ENCODE assay signal across 37 cellular contexts in the genomic region with DNA sequence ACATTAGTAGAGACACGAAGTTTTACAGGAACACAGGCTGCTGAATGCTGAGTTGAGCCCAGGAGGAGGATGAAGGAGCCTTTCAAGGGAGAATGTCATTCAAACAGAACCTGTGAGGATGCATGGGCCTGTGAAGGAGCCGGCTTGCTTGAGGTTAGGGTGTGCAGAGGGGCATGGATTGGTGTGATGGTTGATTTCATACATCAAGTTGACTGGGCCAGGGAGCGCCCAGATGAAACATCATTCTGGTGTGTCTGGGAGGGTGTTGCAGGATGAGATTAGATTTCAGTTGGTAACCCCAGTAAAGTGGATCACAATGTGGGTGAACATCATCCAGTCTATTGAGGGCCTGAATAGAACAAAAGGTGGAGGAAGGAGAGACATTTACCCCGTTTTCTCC.
"Had no signal": no experiment of that assay in that cellular context is flagged by ENCODE, and none has a peak within 500 bp of the region (broad histone marks: within the 10 kb centered on the region; RNA-seq: fewer than 3 reads in every experiment).

No MANE protein-coding gene starts in this region.

- H3K36me3 ChIP-seq: ascending aorta, cardiac muscle cell had no signal

- H3K36me3 Mint-ChIP-seq: activated CD8-positive, alpha-beta memory T cell treated with anti-CD3 and anti-CD28 coated beads, Interleukin-2, amount 10 ng/mL, durations not matched to agents 7 days and 5 days; activated naive CD4-positive, alpha-beta T cell treated with anti-CD3 and anti-CD28 coated beads, Interleukin-2, amount 10 ng/mL, durations not matched to agents 7 days and 5 days; activated naive CD4-positive, alpha-beta T cell treated with anti-CD3 and anti-CD28 coated beads, Interleukin-2, amount 50 U/mL, for 24 hours; activated naive CD8-positive, alpha-beta T cell; activated naive CD8-positive, alpha-beta T cell treated with anti-CD3 and anti-CD28 coated beads, Interleukin-2, amount 10 ng/mL, durations not matched to agents 7 days and 5 days; brain had no signal

- H3K27ac Mint-ChIP-seq: activated B cell treated with CpG ODN at 0.5 μM for 24 hours; activated CD4-positive, alpha-beta memory T cell treated with anti-CD3 and anti-CD28 coated beads, Interleukin-2, amount 10 ng/mL, durations not matched to agents 7 days and 5 days; activated CD4-positive, alpha-beta T cell treated with anti-CD3 and anti-CD28 coated beads, Interleukin-2, amount 10 ng/mL, durations not matched to agents 24 days and 14 days; activated CD8-positive, alpha-beta memory T cell treated with anti-CD3 and anti-CD28 coated beads, Interleukin-2, amount 10 ng/mL, durations not matched to agents 7 days and 5 days; activated CD8-positive, alpha-beta T cell treated with anti-CD3 and anti-CD28 coated beads, Interleukin-2, amount 10 ng/mL, durations not matched to agents 7 days and 5 days; activated naive CD4-positive, alpha-beta T cell treated with anti-CD3 and anti-CD28 coated beads, Interleukin-2, amount 10 ng/mL, durations not matched to agents 7 days and 5 days; activated naive CD4-positive, alpha-beta T cell treated with anti-CD3 and anti-CD28 coated beads, Interleukin-2, amount 50 U/mL, for 24 hours; activated naive CD8-positive, alpha-beta T cell; activated naive CD8-positive, alpha-beta T cell treated with anti-CD3 and anti-CD28 coated beads, Interleukin-2, amount 10 ng/mL, durations not matched to agents 7 days and 5 days; activated naive CD8-positive, alpha-beta T cell treated with anti-CD3 and anti-CD28 coated beads, Interleukin-2, amount 50 U/mL, for 24 hours; activated T-cell treated with anti-CD3 and anti-CD28 coated beads, Interleukin-2, amount 50 U/mL, for 24 hours; activated T-helper 2 cell treated with anti-CD3 and anti-CD28 coated beads, Interferon-gamma antibody, Interleukin-2, Interleukin-4, amounts not matched to agents 10 μg/mL and 5 μg/mL and 100 μg/mL, durations not matched to agents 14 hours and 24 hours and 36 hours; brain; T-helper 1 cell treated with Interleukin-12 subunit alpha and Interleukin-12 subunit beta and Interleukin-4 antibody, amounts not matched to agents 30 μg/mL and 1 μg/mL, for 36 hours; T-helper 2 cell treated with Interferon-gamma antibody and Interleukin-4, amounts not matched to agents 5 μg/mL and 100 μg/mL, for 36 hours had no signal

- H3K4me3 ChIP-seq: ascending aorta, cardiac muscle cell had no signal

- ATAC-seq: activated CD8-positive, alpha-beta memory T cell treated with anti-CD3 and anti-CD28 coated beads, Interleukin-2, amount 10 ng/mL, durations not matched to agents 7 days and 5 days; activated CD8-positive, alpha-beta T cell treated with anti-CD3 and anti-CD28 coated beads, Interleukin-2, amount 10 ng/mL, durations not matched to agents 7 days and 5 days had no signal

- H3K4me1 ChIP-seq: ascending aorta had no signal

- FAIRE-seq: bronchial epithelial cell, TTC549 had no signal

- DNase-seq: activated B cell treated with CpG ODN at 0.5 μM for 24 hours; activated CD4-positive, alpha-beta memory T cell treated with anti-CD3 and anti-CD28 coated beads, Interleukin-2, amount 10 ng/mL, durations not matched to agents 7 days and 5 days; activated CD4-positive, alpha-beta T cell treated with anti-CD3 and anti-CD28 coated beads for 4 hours; activated CD4-positive, alpha-beta T cell treated with anti-CD3 and anti-CD28 coated beads, Interleukin-2, amount 10 ng/mL, durations not matched to agents 24 days and 14 days; activated CD4-positive, alpha-beta T cell treated with anti-CD3 and anti-CD28 coated beads, Interleukin-2, amount 50 U/mL, for 48 hours; activated CD4-positive, CD25-positive, alpha-beta regulatory T cell treated with anti-CD3 and anti-CD28 coated beads, Interleukin-2, amount 50 U/mL, for 72 hours; activated CD8-positive, alpha-beta memory T cell treated with anti-CD3 and anti-CD28 coated beads for 24 hours; activated CD8-positive, alpha-beta memory T cell treated with anti-CD3 and anti-CD28 coated beads, Interleukin-2, amount 10 ng/mL, durations not matched to agents 7 days and 5 days; activated CD8-positive, alpha-beta memory T cell treated with anti-CD3 and anti-CD28 coated beads, Interleukin-2, amount 50 U/mL, for 48 hours; activated CD8-positive, alpha-beta T cell treated with anti-CD3 and anti-CD28 coated beads, Interleukin-2, amount 10 ng/mL, durations not matched to agents 7 days and 5 days; activated effector memory CD4-positive, alpha-beta T cell treated with Interleukin-2 at 50 U/mL for 16 hours; activated gamma-delta T cell; activated naive CD4-positive, alpha-beta T cell treated with anti-CD3 and anti-CD28 coated beads, Interleukin-2, amount 10 ng/mL, durations not matched to agents 7 days and 5 days; activated naive CD4-positive, alpha-beta T cell treated with Interleukin-2 at 50 U/mL for 16 hours; activated naive CD8-positive, alpha-beta T cell treated with anti-CD3 and anti-CD28 coated beads, Interleukin-2, amount 10 ng/mL, durations not matched to agents 7 days and 5 days; activated naive CD8-positive, alpha-beta T cell treated with anti-CD3 and anti-CD28 coated beads, Interleukin-2, amount 50 U/mL, for 24 hours; activated T-cell treated with anti-CD3 and anti-CD28 coated beads, Interleukin-2, amount 50 U/mL, for 24 hours; activated T-cell treated with anti-CD3 and anti-CD28 coated beads, Interleukin-2, amount 50 U/mL, for 48 hours; amygdala; anterior cingulate cortex; caudate nucleus; cerebellar nuclear complex; T-helper 1 cell; T-helper 2 cell; T-helper 9 cell had no signal

- H3K27me3 ChIP-seq: ascending aorta, cardiac muscle cell had no signal

- H3K4me3 Mint-ChIP-seq: activated B cell treated with CpG ODN at 0.5 μM for 24 hours; activated CD4-positive, alpha-beta memory T cell treated with anti-CD3 and anti-CD28 coated beads, Interleukin-2, amount 10 ng/mL, durations not matched to agents 7 days and 5 days; activated CD4-positive, alpha-beta T cell treated with anti-CD3 and anti-CD28 coated beads, Interleukin-2, amount 10 ng/mL, durations not matched to agents 24 days and 14 days; activated CD8-positive, alpha-beta memory T cell treated with anti-CD3 and anti-CD28 coated beads, Interleukin-2, amount 10 ng/mL, durations not matched to agents 7 days and 5 days; activated CD8-positive, alpha-beta T cell treated with anti-CD3 and anti-CD28 coated beads, Interleukin-2, amount 10 ng/mL, durations not matched to agents 7 days and 5 days; activated naive CD4-positive, alpha-beta T cell treated with anti-CD3 and anti-CD28 coated beads, Interleukin-2, amount 10 ng/mL, durations not matched to agents 7 days and 5 days; activated naive CD4-positive, alpha-beta T cell treated with anti-CD3 and anti-CD28 coated beads, Interleukin-2, amount 50 U/mL, for 24 hours; activated naive CD8-positive, alpha-beta T cell; activated naive CD8-positive, alpha-beta T cell treated with anti-CD3 and anti-CD28 coated beads, Interleukin-2, amount 10 ng/mL, durations not matched to agents 7 days and 5 days; activated naive CD8-positive, alpha-beta T cell treated with anti-CD3 and anti-CD28 coated beads, Interleukin-2, amount 50 U/mL, for 24 hours; activated T-cell treated with anti-CD3 and anti-CD28 coated beads, Interleukin-2, amount 50 U/mL, for 24 hours; brain; central memory CD8-positive, alpha-beta T cell; T-helper 1 cell treated with Interleukin-12 subunit alpha and Interleukin-12 subunit beta and Interleukin-4 antibody, amounts not matched to agents 30 μg/mL and 1 μg/mL, for 36 hours; T-helper 2 cell treated with Interferon-gamma antibody and Interleukin-4, amounts not matched to agents 5 μg/mL and 100 μg/mL, for 36 hours had no signal

- H3K27me3 Mint-ChIP-seq: activated CD4-positive, alpha-beta memory T cell treated with anti-CD3 and anti-CD28 coated beads, Interleukin-2, amount 10 ng/mL, durations not matched to agents 7 days and 5 days; central memory CD8-positive, alpha-beta T cell had no signal

- H3K27ac ChIP-seq: ascending aorta, cardiac muscle cell, VCaP had no signal

- H3K9me3 ChIP-seq: ascending aorta had no signal

- H3K4me1 Mint-ChIP-seq: activated CD4-positive, alpha-beta T cell treated with anti-CD3 and anti-CD28 coated beads, Interleukin-2, amount 10 ng/mL, durations not matched to agents 24 days and 14 days; activated CD8-positive, alpha-beta memory T cell treated with anti-CD3 and anti-CD28 coated beads, Interleukin-2, amount 10 ng/mL, durations not matched to agents 7 days and 5 days; activated naive CD4-positive, alpha-beta T cell treated with anti-CD3 and anti-CD28 coated beads, Interleukin-2, amount 10 ng/mL, durations not matched to agents 7 days and 5 days; central memory CD8-positive, alpha-beta T cell had no signal

- H3K9me3 Mint-ChIP-seq: activated B cell treated with CpG ODN at 0.5 μM for 24 hours; activated CD4-positive, alpha-beta memory T cell treated with anti-CD3 and anti-CD28 coated beads, Interleukin-2, amount 10 ng/mL, durations not matched to agents 7 days and 5 days; activated CD4-positive, alpha-beta T cell treated with anti-CD3 and anti-CD28 coated beads, Interleukin-2, amount 10 ng/mL, durations not matched to agents 24 days and 14 days; activated naive CD4-positive, alpha-beta T cell treated with anti-CD3 and anti-CD28 coated beads, Interleukin-2, amount 10 ng/mL, durations not matched to agents 7 days and 5 days; activated naive CD4-positive, alpha-beta T cell treated with anti-CD3 and anti-CD28 coated beads, Interleukin-2, amount 50 U/mL, for 24 hours; activated naive CD8-positive, alpha-beta T cell treated with anti-CD3 and anti-CD28 coated beads, Interleukin-2, amount 10 ng/mL, durations not matched to agents 7 days and 5 days; activated naive CD8-positive, alpha-beta T cell treated with anti-CD3 and anti-CD28 coated beads, Interleukin-2, amount 50 U/mL, for 24 hours; activated T-cell treated with anti-CD3 and anti-CD28 coated beads, Interleukin-2, amount 50 U/mL, for 24 hours; activated T-helper 2 cell treated with anti-CD3 and anti-CD28 coated beads, Interferon-gamma antibody, Interleukin-2, Interleukin-4, amounts not matched to agents 10 μg/mL and 5 μg/mL and 100 μg/mL, durations not matched to agents 14 hours and 24 hours and 36 hours; central memory CD8-positive, alpha-beta T cell; T-helper 1 cell treated with Interleukin-12 subunit alpha and Interleukin-12 subunit beta and Interleukin-4 antibody, amounts not matched to agents 30 μg/mL and 1 μg/mL, for 36 hours; T-helper 2 cell treated with Interferon-gamma antibody and Interleukin-4, amounts not matched to agents 5 μg/mL and 100 μg/mL, for 36 hours had no signal
